ENCODE assay signal across 1 cellular context in genomic region chr5:116696356-116696755, GRCh38.
TF ChIP-seq lines count a peak whose summit lies in the region.

No MANE protein-coding gene starts in this region.

TF ChIP-seq in GM12878, 131 proteins besides CTCF, POLR2A, EP300 and RAD21 (continued from another document):
- TF ChIP-seq TCF3 (IDR thresholded peaks at IDR 0.05; ENCODE audit: borderline replicate concordance, insufficient read depth, low read depth, low read length) (no peak), E4F1 (IDR thresholded peaks at IDR 0.05; ENCODE audit: borderline replicate concordance, partially characterized antibody) (no peak), ELK1 (IDR thresholded peaks at IDR 0.05; ENCODE audit: low read depth, low read length) (no peak), FOXK2 (IDR thresholded peaks at IDR 0.05) (no peak), ZNF687 (IDR thresholded peaks at IDR 0.05) (no peak; the same call in 1 of the 2 replicates), IRF4 (IDR thresholded peaks at IDR 0.05; ENCODE audit: low read depth, low read length) (peak; percentile 96), YY1 (IDR thresholded peaks at IDR 0.05; ENCODE audit: low read depth, low read length) (no peak), NFIC (IDR thresholded peaks at IDR 0.05; ENCODE audit: low read depth, low read length) (peak; percentile 65), CBFB (IDR thresholded peaks at IDR 0.05; ENCODE audit: low read depth) (no peak), E2F8 (IDR thresholded peaks at IDR 0.05; ENCODE audit: low read depth, partially characterized antibody) (no peak), ZBTB33 (IDR thresholded peaks at IDR 0.05) (no peak), IRF3 (IDR thresholded peaks at IDR 0.05) (no peak), RELB (IDR thresholded peaks at IDR 0.05; ENCODE audit: low read depth) (peak; percentile 65), LARP7 (IDR thresholded peaks at IDR 0.05) (no peak), SIN3A (IDR thresholded peaks at IDR 0.05; ENCODE audit: low read depth, low read length) (no peak), SMAD5 (IDR thresholded peaks at IDR 0.05; ENCODE audit: low read depth) (no peak), ZNF622 (IDR thresholded peaks at IDR 0.05) (no peak), CREB1 (IDR thresholded peaks at IDR 0.05; ENCODE audit: low read depth) (no peak), NKRF (conservative IDR thresholded peaks at IDR 0.05) (no peak), BCL3 (IDR thresholded peaks at IDR 0.05; ENCODE audit: borderline replicate concordance, insufficient read depth, low read depth, low read length, poor library complexity, severe bottlenecking) (no peak), EZH2 (IDR thresholded peaks at IDR 0.05; ENCODE audit: borderline replicate concordance, control insufficient read depth, low read depth, low read length) (no peak), ZNF207 (IDR thresholded peaks at IDR 0.05; ENCODE audit: borderline replicate concordance) (no peak), RB1 (IDR thresholded peaks at IDR 0.05; ENCODE audit: borderline replicate concordance) (no peak), ZNF384 (IDR thresholded peaks at IDR 0.05; ENCODE audit: borderline replicate concordance, low read depth, low read length) (no peak), NR2C2 (IDR thresholded peaks at IDR 0.05; ENCODE audit: borderline replicate concordance, control insufficient read depth, insufficient read length, low read depth) (no peak), CREM (IDR thresholded peaks at IDR 0.05; ENCODE audit: low read depth) (peak; percentile 15; the same call in 1 of the 2 replicates), GATAD2B (conservative IDR thresholded peaks at IDR 0.05; ENCODE audit: low read depth) (no peak), STAT1 (conservative IDR thresholded peaks at IDR 0.05) (no peak), POU2F2 (IDR thresholded peaks at IDR 0.05; ENCODE audit: borderline replicate concordance, low read depth, low read length) (peak; percentile 99), BMI1 (IDR thresholded peaks at IDR 0.05; ENCODE audit: borderline replicate concordance) (no peak), IKZF1 (conservative IDR thresholded peaks at IDR 0.05) (peak; percentile 89), BRCA1 (IDR thresholded peaks at IDR 0.05; ENCODE audit: low read depth, low read length) (no peak), HDAC6 (IDR thresholded peaks at IDR 0.05; ENCODE audit: unreplicated experiment) (no peak), BCLAF1 (IDR thresholded peaks at IDR 0.05) (no peak), FOS (IDR thresholded peaks at IDR 0.05; ENCODE audit: borderline replicate concordance, extremely low read depth, insufficient read length) (no peak), ZNF274 (IDR thresholded peaks at IDR 0.05; ENCODE audit: insufficient read depth, insufficient read length) (no peak)
